Comparison of ENCODE assay signal across 1 cellular context in genomic region chr19:7912144-7912696, GRCh38.
TF ChIP-seq lines count a peak whose summit lies in the region.

No MANE protein-coding gene starts in this region.

TF ChIP-seq in GM12878, 131 proteins besides CTCF, POLR2A, EP300 and RAD21:
- TF ChIP-seq BCL3 (IDR thresholded peaks at IDR 0.05; ENCODE audit: borderline replicate concordance, insufficient read depth, low read depth, low read length, poor library complexity, severe bottlenecking) (no peak), IRF3 (IDR thresholded peaks at IDR 0.05) (no peak), PRDM15 (CRISPR knock-in tag; IDR thresholded peaks at IDR 0.05) (no peak), MLLT1 (IDR thresholded peaks at IDR 0.05) (no peak), CREM (IDR thresholded peaks at IDR 0.05; ENCODE audit: low read depth) (no peak)
